Comparison of ENCODE assay signal across 30 cellular contexts in genomic region chr3:55756976-55757375, GRCh38.
"Had no signal": no experiment of that assay in that cellular context is flagged by ENCODE, and none has a peak within 500 bp of the region (broad histone marks: within the 10 kb centered on the region; RNA-seq: fewer than 3 reads in every experiment).

No MANE protein-coding gene starts in this region.

- H3K27ac Mint-ChIP-seq: naive thymus-derived CD8-positive, alpha-beta T cell; natural killer cell treated with Interleukin-12 subunit alpha and Interleukin-12 subunit beta and Interleukin-15 and Interleukin-18, amount 100 ng/mL, for 72 hours; progenitor cell of endocrine pancreas; stimulated activated effector memory CD8-positive, alpha-beta T cell treated with anti-CD3 and anti-CD28 coated beads, Interleukin-12 subunit alpha, Interleukin-12 subunit beta, amount 100 ng/mL, for 72 hours; stimulated activated naive B cell treated with anti-CD40 and anti-IgM and Interleukin-4, amounts not matched to agents 10 μg/mL and 1 μg/mL and 100 μg/mL, for 72 hours; stimulated activated naive CD8-positive, alpha-beta T cell treated with anti-CD3 and anti-CD28 coated beads, Interleukin-15, amount 100 ng/mL, for 72 hours; type B pancreatic cell had no signal

- H3K9ac ChIP-seq: parathyroid adenoma had no signal

- H3K79me2 ChIP-seq: parathyroid adenoma had no signal

- H3K4me3 Mint-ChIP-seq: naive thymus-derived CD8-positive, alpha-beta T cell; natural killer cell treated with Interleukin-12 subunit alpha and Interleukin-12 subunit beta and Interleukin-15 and Interleukin-18, amount 100 ng/mL, for 72 hours; nephron progenitor cell; neural crest cell; stimulated activated effector memory CD8-positive, alpha-beta T cell treated with anti-CD3 and anti-CD28 coated beads, Interleukin-12 subunit alpha, Interleukin-12 subunit beta, amount 100 ng/mL, for 72 hours; stimulated activated naive B cell treated with anti-CD40 and anti-IgM and Interleukin-4, amounts not matched to agents 10 μg/mL and 1 μg/mL and 100 μg/mL, for 72 hours; stimulated activated naive CD8-positive, alpha-beta T cell treated with anti-CD3 and anti-CD28 coated beads, Interleukin-15, amount 100 ng/mL, for 72 hours; type B pancreatic cell had no signal

- H3K27ac ChIP-seq: ovary, parathyroid adenoma, psoas muscle, right lobe of liver, sigmoid colon, suprapubic skin, testis, tibial artery, transverse colon, upper lobe of right lung, uterus had no signal

- H3K9me3 Mint-ChIP-seq: natural killer cell treated with Interleukin-12 subunit alpha and Interleukin-12 subunit beta and Interleukin-15 and Interleukin-18, amount 100 ng/mL, for 72 hours; nephron progenitor cell; type B pancreatic cell had no signal

- H3K27me3 Mint-ChIP-seq: natural killer cell treated with Interleukin-12 subunit alpha and Interleukin-12 subunit beta and Interleukin-15 and Interleukin-18, amount 100 ng/mL, for 72 hours; progenitor cell of endocrine pancreas; stimulated activated naive B cell treated with anti-CD40 and anti-IgM and Interleukin-4, amounts not matched to agents 10 μg/mL and 1 μg/mL and 100 μg/mL, for 72 hours; stimulated activated naive CD8-positive, alpha-beta T cell treated with anti-CD3 and anti-CD28 coated beads, Interleukin-15, amount 100 ng/mL, for 72 hours had no signal

- H3K36me3 ChIP-seq: ovary, right lobe of liver, sigmoid colon, suprapubic skin, tibial artery, transverse colon, upper lobe of right lung, uterus had no signal

- ATAC-seq: naive thymus-derived CD8-positive, alpha-beta T cell; natural killer cell treated with Interleukin-12 subunit alpha and Interleukin-12 subunit beta and Interleukin-15 and Interleukin-18, amount 100 ng/mL, for 72 hours; psoas muscle; right cardiac atrium; right lobe of liver; stimulated activated effector memory CD8-positive, alpha-beta T cell treated with anti-CD3 and anti-CD28 coated beads, Interleukin-12 subunit alpha, Interleukin-12 subunit beta, amount 100 ng/mL, for 72 hours; stimulated activated naive B cell treated with anti-CD40 and anti-IgM and Interleukin-4, amounts not matched to agents 10 μg/mL and 1 μg/mL and 100 μg/mL, for 72 hours; stimulated activated naive CD8-positive, alpha-beta T cell treated with anti-CD3 and anti-CD28 coated beads, Interleukin-15, amount 100 ng/mL, for 72 hours; upper lobe of right lung had no signal

- H3K9me3 ChIP-seq: ovary, psoas muscle, right lobe of liver, sigmoid colon, suprapubic skin, testis, tibial artery, transverse colon, upper lobe of right lung, uterus had no signal

- H3K27me3 ChIP-seq: ovary, right lobe of liver, sigmoid colon, testis, tibial artery, transverse colon, upper lobe of right lung, uterus had no signal

- H3K4me3 ChIP-seq: ovary, psoas muscle, right lobe of liver, sigmoid colon, suprapubic skin, testis, tibial artery, transverse colon, upper lobe of right lung, uterus had no signal

- H2AFZ ChIP-seq: parathyroid adenoma had no signal

- H3K4me1 ChIP-seq: parathyroid adenoma, psoas muscle, right lobe of liver, sigmoid colon, suprapubic skin, testis, tibial artery, transverse colon, upper lobe of right lung, uterus had no signal

- H3K36me3 Mint-ChIP-seq: naive thymus-derived CD8-positive, alpha-beta T cell; natural killer cell treated with Interleukin-12 subunit alpha and Interleukin-12 subunit beta and Interleukin-15 and Interleukin-18, amount 100 ng/mL, for 72 hours; stimulated activated effector memory CD8-positive, alpha-beta T cell treated with anti-CD3 and anti-CD28 coated beads, Interleukin-12 subunit alpha, Interleukin-12 subunit beta, amount 100 ng/mL, for 72 hours; stimulated activated naive B cell treated with anti-CD40 and anti-IgM and Interleukin-4, amounts not matched to agents 10 μg/mL and 1 μg/mL and 100 μg/mL, for 72 hours; type B pancreatic cell had no signal

- H3K4me1 Mint-ChIP-seq: stimulated activated effector memory CD8-positive, alpha-beta T cell treated with anti-CD3 and anti-CD28 coated beads, Interleukin-12 subunit alpha, Interleukin-12 subunit beta, amount 100 ng/mL, for 72 hours; stimulated activated naive B cell treated with anti-CD40 and anti-IgM and Interleukin-4, amounts not matched to agents 10 μg/mL and 1 μg/mL and 100 μg/mL, for 72 hours; stimulated activated naive CD8-positive, alpha-beta T cell treated with anti-CD3 and anti-CD28 coated beads, Interleukin-15, amount 100 ng/mL, for 72 hours had no signal

- DNase-seq: naive thymus-derived CD8-positive, alpha-beta T cell; nephron progenitor cell; occipital lobe; ovary; posterior cingulate gyrus; psoas muscle; right cardiac atrium; right lobe of liver; sigmoid colon; small intestine; stimulated activated CD4-positive, alpha-beta T cell treated with anti-CD3 and anti-CD28 coated beads, Interleukin-15, amount 100 ng/mL, for 24 hours; stimulated activated CD4-positive, alpha-beta T cell treated with anti-CD3 and anti-CD28 coated beads, Interleukin-2, amount 100 ng/mL, for 24 hours; stimulated activated CD4-positive, alpha-beta T cell treated with anti-CD3 and anti-CD28 coated beads, Interleukin-2, amount 100 ng/mL, for 48 hours; stimulated activated CD4-positive, alpha-beta T cell treated with anti-CD3 and anti-CD28 coated beads, Interleukin-4, amount 100 ng/mL, for 24 hours; stimulated activated naive B cell treated with anti-CD40 and anti-IgM and Interleukin-4, amounts not matched to agents 10 μg/mL and 1 μg/mL and 100 μg/mL, for 72 hours; stimulated activated naive CD4-positive, alpha-beta T cell treated with Interleukin-2 at 50 U/mL for 16 hours; stimulated activated naive CD8-positive, alpha-beta T cell treated with anti-CD3 and anti-CD28 coated beads, Interleukin-15, amount 100 ng/mL, for 72 hours; substantia nigra; testis; tibial artery; transverse colon; upper lobe of right lung; uterus had no signal
